ENCODE assay signal across 6 cellular contexts in genomic region chr11:71631551-71631950, GRCh38. TPM values are rescaled to one million over a fixed set of nuclear protein-coding genes. Genes with fewer than 3 reads are reported as not detected.
"Had no signal": no experiment of that assay in that cellular context is flagged by ENCODE, and none has a peak within 500 bp of the region (broad histone marks: within the 10 kb centered on the region; RNA-seq: fewer than 3 reads in every experiment).

No MANE protein-coding gene starts in this region.

RNA-seq across cellular contexts. Expression of gene KRTAP5-11, which starts 48.9 kb away (rescaled TPM):
- total RNA-seq: HepG2, HT-29, HT1080, IMR-90, K562 had no signal
- polyA plus RNA-seq: HepG2, IgD-negative memory B cell, IMR-90, K562 had no signal
